In genomic region chr18:27860701-27861107, GRCh38 we compare ENCODE assay signal across 10 cellular contexts.
DNase-seq lines count a peak whose midpoint lies in the region; ATAC-seq and TF ChIP-seq lines count a peak whose summit lies in the region.
"Had no signal": no experiment of that assay in that cellular context is flagged by ENCODE, and none has a peak within 500 bp of the region (broad histone marks: within the 10 kb centered on the region; RNA-seq: fewer than 3 reads in every experiment).

No MANE protein-coding gene starts in this region.

- no peaks in the 10 kb centered on the region for H4K20me1 ChIP-seq in SK-N-SH (ENCODE audit: insufficient read depth)

- CTCF ChIA-PET in SK-N-SH (lab: Yijun Ruan, JAX) = interaction anchor here (1.0 to 2.0 kb wide), 4 partner anchors 111 to 255 kb away, joined by 3 to 5 read pairs (median 4); no protein-coding TSS in a partner anchor

- TF ChIP-seq EP300 in SK-N-SH (IDR thresholded peaks at IDR 0.05; ENCODE audit: borderline replicate concordance in 1 of 2, low read depth in 1 of 2, low read length in 1 of 2) = no peak

- H3K27ac Mint-ChIP-seq in chondrocyte (ENCODE audit: unreplicated experiment) = no peak overlapping the region

- no peaks in the 10 kb centered on the region for H3K79me2 ChIP-seq in SK-N-SH (ENCODE audit: insufficient read depth)

- H3K9me3 ChIP-seq in SK-N-SH (no peaks in the 10 kb centered on the region), spleen (no peaks in the 10 kb centered on the region)
- H3K9me3 ChIP-seq: neutrophil had no signal

- H3K4me3 Mint-ChIP-seq in chondrocyte (ENCODE audit: unreplicated experiment) = no peak overlapping the region

- H3K36me3 ChIP-seq in SK-N-SH (replicated peaks in 1 of 2; ENCODE audit: control insufficient read depth in 1 of 2, insufficient read depth in 2 of 2, low read length in 1 of 2) (no peaks in the 10 kb centered on the region), spleen (no peaks in the 10 kb centered on the region)
- H3K36me3 ChIP-seq: neutrophil had no signal

- peaks cover 7% of the 10 kb centered on the region for H3K4me1 Mint-ChIP-seq in chondrocyte (ENCODE audit: low read depth)

- POLR2A ChIA-PET in SK-N-SH (lab: Yijun Ruan, JAX) = no interaction called here

- H3K9ac ChIP-seq in SK-N-SH = no peak overlapping the region

- WGBS in SK-N-SH (ENCODE audit: low lambda C conversion rate) = 83% methylated on average over 3 of the region's 4 CpGs
- 16 to 31% (median 28%) methylated on average over 4 of the region's 4 CpGs for WGBS in spleen, 5 donors

- DNase-seq in DMS153 treated with DMSO at 0.1 percent for 48 hours (lab: John Stamatoyannopoulos, UW; ENCODE audit: unreplicated experiment) (peak; percentile 21), SK-N-SH (no peak), islet precursor cell (peak; percentile 88), chondrocyte (ENCODE audit: low spot score) (no peak), spleen (no peak)
- DNase-seq in activated naive CD4-positive, alpha-beta T cell treated with Interleukin-2 at 50 U/mL for 16 hours = no peak

- H3K27ac ChIP-seq in SK-N-SH (ENCODE audit: low read depth in 2 of 2, low read length in 1 of 2) = peak overlapping the region in 1 of 2 experiments; percentile 89; a peak in 2 of 4 replicates
- H3K27ac ChIP-seq in spleen = no peak overlapping the region
- H3K27ac ChIP-seq: HL-60, neutrophil had no signal

- no peaks in the 10 kb centered on the region for H3K36me3 Mint-ChIP-seq in chondrocyte (ENCODE audit: low read depth)

- no peaks in the 10 kb centered on the region for H3K9me2 ChIP-seq in SK-N-SH

- intact Hi-C loops in spleen (cut with DNase I; ENCODE audit: low total_unique reads) = no loop called here

- H3K27me3 ChIP-seq in SK-N-SH (ENCODE audit: insufficient read depth) (no peaks in the 10 kb centered on the region), spleen (replicated peaks in 1 of 7) (no peaks in the 10 kb centered on the region)
- H3K27me3 ChIP-seq: neutrophil had no signal

- H3K9me3 Mint-ChIP-seq in chondrocyte (ENCODE audit: low read depth) = no peaks in the 10 kb centered on the region

- no peak for TF ChIP-seq CTCF in SK-N-SH (IDR thresholded peaks at IDR 0.05)
- TF ChIP-seq CTCF in chondrocyte (IDR thresholded peaks at IDR 0.05) = no peak
- no peak for TF ChIP-seq CTCF in spleen (IDR thresholded peaks at IDR 0.05 in 8 of 11, conservative IDR thresholded peaks at IDR 0.05 in 3 of 11)

- no peak for TF ChIP-seq RAD21 in SK-N-SH (IDR thresholded peaks at IDR 0.05; ENCODE audit: low read length)

- H3K4me1 ChIP-seq in SK-N-SH (ENCODE audit: control insufficient read depth in 1 of 2, insufficient read depth in 2 of 2, low read depth in 1 of 2, low read length in 1 of 2) (peaks cover 5 to 24% of the 10 kb centered on the region in 2 experiments; a peak in 3 of 4 replicates), spleen (no peaks in the 10 kb centered on the region)

- no peaks in the 10 kb centered on the region for H3F3A ChIP-seq in SK-N-SH (replicated peaks; ENCODE audit: insufficient read depth)

- TF ChIP-seq POLR2A in spleen (IDR thresholded peaks at IDR 0.05) = no peak

- peak overlapping the region; percentile 50; the same call in 1 of the 2 replicates for H3K4me2 ChIP-seq in SK-N-SH

- no peaks in the 10 kb centered on the region for H3K27me3 Mint-ChIP-seq in chondrocyte (ENCODE audit: low read depth)

- peak; percentile 67 for ATAC-seq in HG02852 (IDR thresholded peaks at IDR 0.05; ENCODE audit: unreplicated experiment)
- no peak for ATAC-seq in HG03571 (IDR thresholded peaks at IDR 0.05; ENCODE audit: unreplicated experiment)

- 0 out of 2 replicates have a peak overlapping the region, but pooled peaks have one; percentile 51 for H2AFZ ChIP-seq in SK-N-SH (ENCODE audit: low read depth)

- no peak overlapping the region for H3K4me3 ChIP-seq in SK-N-SH (ENCODE audit: low read depth in 2 of 2, low read length in 1 of 2)
- no peak overlapping the region for H3K4me3 ChIP-seq in spleen

TF ChIP-seq in SK-N-SH, 30 proteins besides CTCF, POLR2A, EP300 and RAD21:
- TF ChIP-seq TAF1 (IDR thresholded peaks at IDR 0.05; ENCODE audit: borderline replicate concordance, low read depth, low read length) (no peak), ZBTB33 (IDR thresholded peaks at IDR 0.05; ENCODE audit: borderline replicate concordance, low read depth) (no peak), YY1 (IDR thresholded peaks at IDR 0.05; ENCODE audit: low read depth) (no peak), IRF3 (IDR thresholded peaks at IDR 0.05; ENCODE audit: low read depth, low read length) (no peak), CHD2 (IDR thresholded peaks at IDR 0.05; ENCODE audit: low read length, partially characterized antibody) (no peak), REST (IDR thresholded peaks at IDR 0.05; ENCODE audit: low read depth, low read length) (no peak), POLR2AphosphoS5 (IDR thresholded peaks at IDR 0.05; ENCODE audit: low read depth, low read length) (no peak), USF2 (IDR thresholded peaks at IDR 0.05; ENCODE audit: borderline replicate concordance, low read depth, low read length) (no peak), ELF1 (IDR thresholded peaks at IDR 0.05) (no peak)

Comparison
In these comparisons a context has a peak if more than half of its experiments do, and no peak if none do; other contexts are left out.
1. DNase-seq: peak in DMS153 treated with DMSO at 0.1 percent for 48 hours (single experiment) and islet precursor cell (single experiment); none in SK-N-SH (single experiment), chondrocyte (single experiment), spleen (single experiment) and activated naive CD4-positive, alpha-beta T cell treated with Interleukin-2 at 50 U/mL for 16 hours (single experiment).